Comparison of ENCODE assay signal across 1 cellular context in the genomic region with DNA sequence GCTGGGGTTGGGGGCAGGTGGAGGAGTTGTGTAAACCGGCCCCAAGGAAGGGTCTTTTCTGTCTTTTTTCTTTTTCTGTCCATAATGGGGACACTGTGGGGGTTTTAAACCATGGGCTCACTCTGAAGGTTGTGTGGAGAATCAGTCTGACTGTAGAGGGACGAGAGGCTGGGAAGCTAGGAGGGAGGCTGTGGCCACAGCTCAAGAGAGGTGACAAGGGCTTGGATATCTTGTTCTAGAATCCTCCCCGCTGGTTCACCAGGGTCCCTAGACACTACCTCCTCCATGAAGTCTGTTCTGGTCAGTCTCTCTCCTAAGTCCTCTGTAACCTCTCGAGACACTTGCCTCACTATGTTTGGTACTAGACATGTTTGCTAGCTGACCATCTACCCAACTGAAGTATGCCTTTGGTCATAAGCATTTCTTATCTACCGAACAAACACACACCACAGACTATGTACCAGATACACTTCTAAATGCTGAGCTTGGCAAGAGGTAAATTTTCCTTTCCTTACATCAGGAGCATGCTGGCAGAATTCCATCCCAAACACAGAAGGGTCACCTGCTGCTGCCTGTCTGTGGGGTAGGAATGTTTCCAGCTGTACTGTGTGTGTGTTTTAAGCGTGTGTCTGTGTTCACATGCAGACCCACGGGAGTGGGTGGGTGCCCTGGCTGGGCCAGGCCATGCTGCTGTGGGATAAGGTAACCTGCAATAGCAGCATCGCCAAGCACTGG.
TF ChIP-seq lines count a peak whose summit lies in the region.

No MANE protein-coding gene starts in this region.

TF ChIP-seq in HepG2, 621 proteins besides CTCF, POLR2A, EP300 and RAD21 (continued from another document and continues in another):
- TF ChIP-seq, protein P1, sequence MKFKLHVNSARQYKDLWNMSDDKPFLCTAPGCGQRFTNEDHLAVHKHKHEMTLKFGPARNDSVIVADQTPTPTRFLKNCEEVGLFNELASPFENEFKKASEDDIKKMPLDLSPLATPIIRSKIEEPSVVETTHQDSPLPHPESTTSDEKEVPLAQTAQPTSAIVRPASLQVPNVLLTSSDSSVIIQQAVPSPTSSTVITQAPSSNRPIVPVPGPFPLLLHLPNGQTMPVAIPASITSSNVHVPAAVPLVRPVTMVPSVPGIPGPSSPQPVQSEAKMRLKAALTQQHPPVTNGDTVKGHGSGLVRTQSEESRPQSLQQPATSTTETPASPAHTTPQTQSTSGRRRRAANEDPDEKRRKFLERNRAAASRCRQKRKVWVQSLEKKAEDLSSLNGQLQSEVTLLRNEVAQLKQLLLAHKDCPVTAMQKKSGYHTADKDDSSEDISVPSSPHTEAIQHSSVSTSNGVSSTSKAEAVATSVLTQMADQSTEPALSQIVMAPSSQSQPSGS (CRISPR knock-in tag; IDR thresholded peaks at IDR 0.05): no peak
- 0 out of 2 replicates have a peak, but pooled peaks have one; percentile 16 for TF ChIP-seq KMT2A (CRISPR knock-in tag; IDR thresholded peaks at IDR 0.05)
- TF ChIP-seq, protein P2, sequence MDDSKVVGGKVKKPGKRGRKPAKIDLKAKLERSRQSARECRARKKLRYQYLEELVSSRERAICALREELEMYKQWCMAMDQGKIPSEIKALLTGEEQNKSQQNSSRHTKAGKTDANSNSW (CRISPR knock-in tag; IDR thresholded peaks at IDR 0.05; ENCODE audit: borderline replicate concordance): no peak
- TF ChIP-seq REPIN1 (CRISPR knock-in tag; IDR thresholded peaks at IDR 0.05; ENCODE audit: borderline replicate concordance, low read depth): 0 out of 2 replicates have a peak, but pooled peaks have one; percentile 3
- no peak for TF ChIP-seq KMT2B (CRISPR knock-in tag; IDR thresholded peaks at IDR 0.05)
- TF ChIP-seq CCDC6 (CRISPR knock-in tag; IDR thresholded peaks at IDR 0.05): no peak; the same call in 1 of the 2 replicates
- TF ChIP-seq, protein P3, sequence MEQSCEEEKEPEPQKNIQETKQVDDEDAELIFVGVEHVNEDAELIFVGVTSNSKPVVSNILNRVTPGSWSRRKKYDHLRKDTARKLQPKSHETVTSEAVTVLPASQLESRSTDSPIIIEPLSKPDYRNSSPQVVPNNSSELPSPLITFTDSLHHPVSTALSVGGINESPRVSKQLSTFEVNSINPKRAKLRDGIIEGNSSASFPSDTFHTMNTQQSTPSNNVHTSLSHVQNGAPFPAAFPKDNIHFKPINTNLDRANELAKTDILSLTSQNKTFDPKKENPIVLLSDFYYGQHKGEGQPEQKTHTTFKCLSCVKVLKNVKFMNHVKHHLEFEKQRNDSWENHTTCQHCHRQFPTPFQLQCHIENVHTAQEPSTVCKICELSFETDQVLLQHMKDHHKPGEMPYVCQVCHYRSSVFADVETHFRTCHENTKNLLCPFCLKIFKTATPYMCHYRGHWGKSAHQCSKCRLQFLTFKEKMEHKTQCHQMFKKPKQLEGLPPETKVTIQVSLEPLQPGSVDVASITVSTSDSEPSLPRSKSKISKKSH (CRISPR knock-in tag; IDR thresholded peaks at IDR 0.05; ENCODE audit: borderline replicate concordance): no peak
- no peak for TF ChIP-seq SOX6 (IDR thresholded peaks at IDR 0.05)
- peak; percentile 5; the same call in 1 of the 2 replicates for TF ChIP-seq SOX6 (CRISPR knock-in tag; IDR thresholded peaks at IDR 0.05)
- TF ChIP-seq BORCS8-MEF2B (CRISPR knock-in tag; IDR thresholded peaks at IDR 0.05): no peak
- no peak for TF ChIP-seq ADNP (CRISPR knock-in tag; IDR thresholded peaks at IDR 0.05)
- TF ChIP-seq, protein P4, sequence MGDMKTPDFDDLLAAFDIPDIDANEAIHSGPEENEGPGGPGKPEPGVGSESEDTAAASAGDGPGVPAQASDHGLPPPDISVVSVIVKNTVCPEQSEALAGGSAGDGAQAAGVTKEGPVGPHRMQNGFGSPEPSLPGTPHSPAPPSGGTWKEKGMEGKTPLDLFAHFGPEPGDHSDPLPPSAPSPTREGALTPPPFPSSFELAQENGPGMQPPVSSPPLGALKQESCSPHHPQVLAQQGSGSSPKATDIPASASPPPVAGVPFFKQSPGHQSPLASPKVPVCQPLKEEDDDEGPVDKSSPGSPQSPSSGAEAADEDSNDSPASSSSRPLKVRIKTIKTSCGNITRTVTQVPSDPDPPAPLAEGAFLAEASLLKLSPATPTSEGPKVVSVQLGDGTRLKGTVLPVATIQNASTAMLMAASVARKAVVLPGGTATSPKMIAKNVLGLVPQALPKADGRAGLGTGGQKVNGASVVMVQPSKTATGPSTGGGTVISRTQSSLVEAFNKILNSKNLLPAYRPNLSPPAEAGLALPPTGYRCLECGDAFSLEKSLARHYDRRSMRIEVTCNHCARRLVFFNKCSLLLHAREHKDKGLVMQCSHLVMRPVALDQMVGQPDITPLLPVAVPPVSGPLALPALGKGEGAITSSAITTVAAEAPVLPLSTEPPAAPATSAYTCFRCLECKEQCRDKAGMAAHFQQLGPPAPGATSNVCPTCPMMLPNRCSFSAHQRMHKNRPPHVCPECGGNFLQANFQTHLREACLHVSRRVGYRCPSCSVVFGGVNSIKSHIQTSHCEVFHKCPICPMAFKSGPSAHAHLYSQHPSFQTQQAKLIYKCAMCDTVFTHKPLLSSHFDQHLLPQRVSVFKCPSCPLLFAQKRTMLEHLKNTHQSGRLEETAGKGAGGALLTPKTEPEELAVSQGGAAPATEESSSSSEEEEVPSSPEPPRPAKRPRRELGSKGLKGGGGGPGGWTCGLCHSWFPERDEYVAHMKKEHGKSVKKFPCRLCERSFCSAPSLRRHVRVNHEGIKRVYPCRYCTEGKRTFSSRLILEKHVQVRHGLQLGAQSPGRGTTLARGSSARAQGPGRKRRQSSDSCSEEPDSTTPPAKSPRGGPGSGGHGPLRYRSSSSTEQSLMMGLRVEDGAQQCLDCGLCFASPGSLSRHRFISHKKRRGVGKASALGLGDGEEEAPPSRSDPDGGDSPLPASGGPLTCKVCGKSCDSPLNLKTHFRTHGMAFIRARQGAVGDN (CRISPR knock-in tag; IDR thresholded peaks at IDR 0.05): peak; percentile 62
- TF ChIP-seq SNAI1 (CRISPR knock-in tag; IDR thresholded peaks at IDR 0.05; ENCODE audit: borderline replicate concordance): no peak
- TF ChIP-seq, protein P5, sequence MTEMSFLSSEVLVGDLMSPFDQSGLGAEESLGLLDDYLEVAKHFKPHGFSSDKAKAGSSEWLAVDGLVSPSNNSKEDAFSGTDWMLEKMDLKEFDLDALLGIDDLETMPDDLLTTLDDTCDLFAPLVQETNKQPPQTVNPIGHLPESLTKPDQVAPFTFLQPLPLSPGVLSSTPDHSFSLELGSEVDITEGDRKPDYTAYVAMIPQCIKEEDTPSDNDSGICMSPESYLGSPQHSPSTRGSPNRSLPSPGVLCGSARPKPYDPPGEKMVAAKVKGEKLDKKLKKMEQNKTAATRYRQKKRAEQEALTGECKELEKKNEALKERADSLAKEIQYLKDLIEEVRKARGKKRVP (CRISPR knock-in tag; IDR thresholded peaks at IDR 0.05): peak in 1 of 2 experiments; percentile 47; a peak in 1 of 4 replicates
- no peak for TF ChIP-seq PPARG (CRISPR knock-in tag; conservative IDR thresholded peaks at IDR 0.05)
- TF ChIP-seq ATAD3A (CRISPR knock-in tag; IDR thresholded peaks at IDR 0.05): no peak
- no peak for TF ChIP-seq TOPORS (CRISPR knock-in tag; IDR thresholded peaks at IDR 0.05)
- TF ChIP-seq, protein P6, sequence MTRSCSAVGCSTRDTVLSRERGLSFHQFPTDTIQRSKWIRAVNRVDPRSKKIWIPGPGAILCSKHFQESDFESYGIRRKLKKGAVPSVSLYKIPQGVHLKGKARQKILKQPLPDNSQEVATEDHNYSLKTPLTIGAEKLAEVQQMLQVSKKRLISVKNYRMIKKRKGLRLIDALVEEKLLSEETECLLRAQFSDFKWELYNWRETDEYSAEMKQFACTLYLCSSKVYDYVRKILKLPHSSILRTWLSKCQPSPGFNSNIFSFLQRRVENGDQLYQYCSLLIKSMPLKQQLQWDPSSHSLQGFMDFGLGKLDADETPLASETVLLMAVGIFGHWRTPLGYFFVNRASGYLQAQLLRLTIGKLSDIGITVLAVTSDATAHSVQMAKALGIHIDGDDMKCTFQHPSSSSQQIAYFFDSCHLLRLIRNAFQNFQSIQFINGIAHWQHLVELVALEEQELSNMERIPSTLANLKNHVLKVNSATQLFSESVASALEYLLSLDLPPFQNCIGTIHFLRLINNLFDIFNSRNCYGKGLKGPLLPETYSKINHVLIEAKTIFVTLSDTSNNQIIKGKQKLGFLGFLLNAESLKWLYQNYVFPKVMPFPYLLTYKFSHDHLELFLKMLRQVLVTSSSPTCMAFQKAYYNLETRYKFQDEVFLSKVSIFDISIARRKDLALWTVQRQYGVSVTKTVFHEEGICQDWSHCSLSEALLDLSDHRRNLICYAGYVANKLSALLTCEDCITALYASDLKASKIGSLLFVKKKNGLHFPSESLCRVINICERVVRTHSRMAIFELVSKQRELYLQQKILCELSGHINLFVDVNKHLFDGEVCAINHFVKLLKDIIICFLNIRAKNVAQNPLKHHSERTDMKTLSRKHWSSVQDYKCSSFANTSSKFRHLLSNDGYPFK (CRISPR knock-in tag; IDR thresholded peaks at IDR 0.05; ENCODE audit: borderline replicate concordance): no peak
- TF ChIP-seq, protein P7, sequence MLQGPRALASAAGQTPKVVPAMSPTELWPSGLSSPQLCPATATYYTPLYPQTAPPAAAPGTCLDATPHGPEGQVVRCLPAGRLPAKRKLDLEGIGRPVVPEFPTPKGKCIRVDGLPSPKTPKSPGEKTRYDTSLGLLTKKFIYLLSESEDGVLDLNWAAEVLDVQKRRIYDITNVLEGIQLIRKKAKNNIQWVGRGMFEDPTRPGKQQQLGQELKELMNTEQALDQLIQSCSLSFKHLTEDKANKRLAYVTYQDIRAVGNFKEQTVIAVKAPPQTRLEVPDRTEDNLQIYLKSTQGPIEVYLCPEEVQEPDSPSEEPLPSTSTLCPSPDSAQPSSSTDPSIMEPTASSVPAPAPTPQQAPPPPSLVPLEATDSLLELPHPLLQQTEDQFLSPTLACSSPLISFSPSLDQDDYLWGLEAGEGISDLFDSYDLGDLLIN (CRISPR knock-in tag; IDR thresholded peaks at IDR 0.05; ENCODE audit: borderline replicate concordance): no peak
- TF ChIP-seq, protein P8, sequence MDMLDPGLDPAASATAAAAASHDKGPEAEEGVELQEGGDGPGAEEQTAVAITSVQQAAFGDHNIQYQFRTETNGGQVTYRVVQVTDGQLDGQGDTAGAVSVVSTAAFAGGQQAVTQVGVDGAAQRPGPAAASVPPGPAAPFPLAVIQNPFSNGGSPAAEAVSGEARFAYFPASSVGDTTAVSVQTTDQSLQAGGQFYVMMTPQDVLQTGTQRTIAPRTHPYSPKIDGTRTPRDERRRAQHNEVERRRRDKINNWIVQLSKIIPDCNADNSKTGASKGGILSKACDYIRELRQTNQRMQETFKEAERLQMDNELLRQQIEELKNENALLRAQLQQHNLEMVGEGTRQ (IDR thresholded peaks at IDR 0.05; ENCODE audit: low read depth, low read length): no peak
- TF ChIP-seq, protein P8 (CRISPR knock-in tag; IDR thresholded peaks at IDR 0.05; ENCODE audit: borderline replicate concordance): no peak
- no peak for TF ChIP-seq ZSCAN30 (CRISPR knock-in tag; IDR thresholded peaks at IDR 0.05)
- TF ChIP-seq ZNF546 (CRISPR knock-in tag; conservative IDR thresholded peaks at IDR 0.05): 0 out of 2 replicates have a peak, but pooled peaks have one; percentile 59
- no peak for TF ChIP-seq EEA1 (CRISPR knock-in tag; IDR thresholded peaks at IDR 0.05; ENCODE audit: borderline replicate concordance)
- 0 out of 2 replicates have a peak, but pooled peaks have one; percentile 34 for TF ChIP-seq POLR2G (IDR thresholded peaks at IDR 0.05; ENCODE audit: low read depth, low read length)
- TF ChIP-seq GABPB1 (CRISPR knock-in tag; IDR thresholded peaks at IDR 0.05): no peak
- peak; percentile 7; the same call in 1 of the 2 replicates for TF ChIP-seq FOXK1 (CRISPR knock-in tag; IDR thresholded peaks at IDR 0.05; ENCODE audit: borderline replicate concordance, low read depth)
- peak; percentile 32 for TF ChIP-seq SKI (IDR thresholded peaks at IDR 0.05; ENCODE audit: partially characterized antibody)
- no peak for TF ChIP-seq TEAD2 (CRISPR knock-in tag; IDR thresholded peaks at IDR 0.05)
- TF ChIP-seq GATAD2A (CRISPR knock-in tag; IDR thresholded peaks at IDR 0.05): peak; percentile 63
- no peak for TF ChIP-seq TCF12 (IDR thresholded peaks at IDR 0.05)
- TF ChIP-seq TCF12 (CRISPR knock-in tag; IDR thresholded peaks at IDR 0.05): peak; percentile 40; the same call in 1 of the 2 replicates
- peak; percentile 34; the same call in 1 of the 2 replicates for TF ChIP-seq KAT7 (CRISPR knock-in tag; IDR thresholded peaks at IDR 0.05; ENCODE audit: borderline replicate concordance)
- TF ChIP-seq, protein P9, sequence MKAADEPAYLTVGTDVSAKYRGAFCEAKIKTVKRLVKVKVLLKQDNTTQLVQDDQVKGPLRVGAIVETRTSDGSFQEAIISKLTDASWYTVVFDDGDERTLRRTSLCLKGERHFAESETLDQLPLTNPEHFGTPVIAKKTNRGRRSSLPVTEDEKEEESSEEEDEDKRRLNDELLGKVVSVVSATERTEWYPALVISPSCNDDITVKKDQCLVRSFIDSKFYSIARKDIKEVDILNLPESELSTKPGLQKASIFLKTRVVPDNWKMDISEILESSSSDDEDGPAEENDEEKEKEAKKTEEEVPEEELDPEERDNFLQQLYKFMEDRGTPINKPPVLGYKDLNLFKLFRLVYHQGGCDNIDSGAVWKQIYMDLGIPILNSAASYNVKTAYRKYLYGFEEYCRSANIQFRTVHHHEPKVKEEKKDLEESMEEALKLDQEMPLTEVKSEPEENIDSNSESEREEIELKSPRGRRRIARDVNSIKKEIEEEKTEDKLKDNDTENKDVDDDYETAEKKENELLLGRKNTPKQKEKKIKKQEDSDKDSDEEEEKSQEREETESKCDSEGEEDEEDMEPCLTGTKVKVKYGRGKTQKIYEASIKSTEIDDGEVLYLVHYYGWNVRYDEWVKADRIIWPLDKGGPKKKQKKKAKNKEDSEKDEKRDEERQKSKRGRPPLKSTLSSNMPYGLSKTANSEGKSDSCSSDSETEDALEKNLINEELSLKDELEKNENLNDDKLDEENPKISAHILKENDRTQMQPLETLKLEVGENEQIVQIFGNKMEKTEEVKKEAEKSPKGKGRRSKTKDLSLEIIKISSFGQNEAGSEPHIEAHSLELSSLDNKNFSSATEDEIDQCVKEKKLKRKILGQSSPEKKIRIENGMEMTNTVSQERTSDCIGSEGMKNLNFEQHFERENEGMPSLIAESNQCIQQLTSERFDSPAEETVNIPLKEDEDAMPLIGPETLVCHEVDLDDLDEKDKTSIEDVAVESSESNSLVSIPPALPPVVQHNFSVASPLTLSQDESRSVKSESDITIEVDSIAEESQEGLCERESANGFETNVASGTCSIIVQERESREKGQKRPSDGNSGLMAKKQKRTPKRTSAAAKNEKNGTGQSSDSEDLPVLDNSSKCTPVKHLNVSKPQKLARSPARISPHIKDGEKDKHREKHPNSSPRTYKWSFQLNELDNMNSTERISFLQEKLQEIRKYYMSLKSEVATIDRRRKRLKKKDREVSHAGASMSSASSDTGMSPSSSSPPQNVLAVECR (CRISPR knock-in tag; IDR thresholded peaks at IDR 0.05; ENCODE audit: borderline replicate concordance): 0 out of 2 replicates have a peak, but pooled peaks have one; percentile 5
- no peak for TF ChIP-seq ZNF724P (CRISPR knock-in tag; IDR thresholded peaks at IDR 0.05; ENCODE audit: borderline replicate concordance)
- peak; percentile 19; the same call in 1 of the 2 replicates for TF ChIP-seq BCL6 (CRISPR knock-in tag; IDR thresholded peaks at IDR 0.05)
- no peak for TF ChIP-seq CBX2 (IDR thresholded peaks at IDR 0.05; ENCODE audit: low read depth, low read length)
- no peak for TF ChIP-seq CBX2 (CRISPR knock-in tag; IDR thresholded peaks at IDR 0.05; ENCODE audit: low read depth)
- no peak for TF ChIP-seq RELA (CRISPR knock-in tag; IDR thresholded peaks at IDR 0.05)
